ENCODE assay signal across 20 cellular contexts in genomic region chr10:3400368-3400767, GRCh38.
A peak's percentile ranks its signal among the peaks of the same experiment; 100 is the strongest.
DNase-seq lines count a peak whose midpoint lies in the region; ATAC-seq and TF ChIP-seq lines count a peak whose summit lies in the region.
"Had no signal": no experiment of that assay in that cellular context is flagged by ENCODE, and none has a peak within 500 bp of the region (broad histone marks: within the 10 kb centered on the region; RNA-seq: fewer than 3 reads in every experiment).

No MANE protein-coding gene starts in this region.

- peak; percentile 28 for DNase-seq in brain microvascular endothelial cell
- no peak for DNase-seq in left lobe of liver (ENCODE audit: low spot score)
- DNase-seq in sciatic nerve (ENCODE audit: low spot score) = peak; percentile 50
- no peak for DNase-seq in activated CD8-positive, alpha-beta memory T cell treated with anti-CD3 and anti-CD28 coated beads, Interleukin-2, amount 10 ng/mL, durations not matched to agents 7 days and 5 days
- DNase-seq in NK-92 (lab: John Stamatoyannopoulos, UW; ENCODE audit: unreplicated experiment) = no peak
- no peak for DNase-seq in GM20000 (ENCODE audit: low spot score)
- DNase-seq in NCI-H82 (lab: John Stamatoyannopoulos, UW) = no peak
- DNase-seq: activated CD4-positive, alpha-beta T cell treated with anti-CD3 and anti-CD28 coated beads for 1 hour; cerebellar nuclear complex; GOT3; NCI-H2081 treated with DMSO at 0.1 percent for 48 hours; NCI-H524; SJCRH30; T1000; thyroid gland had no signal

- no peak overlapping the region for H3K4me3 Mint-ChIP-seq in activated CD8-positive, alpha-beta memory T cell treated with anti-CD3 and anti-CD28 coated beads, Interleukin-2, amount 10 ng/mL, durations not matched to agents 7 days and 5 days
- H3K4me3 Mint-ChIP-seq: B cell had no signal

- POLR2A ChIA-PET in HEK293 (lab: Yijun Ruan, JAX) = no interaction called here

- no peaks in the 10 kb centered on the region for H3K36me3 ChIP-seq in HEK293 (ENCODE audit: control insufficient read depth in 2 of 2, insufficient read depth in 1 of 2, low read length in 2 of 2)
- no peaks in the 10 kb centered on the region for H3K36me3 ChIP-seq in brain microvascular endothelial cell (replicated peaks)
- H3K36me3 ChIP-seq: SJCRH30, thyroid gland had no signal

- TF ChIP-seq CTCF in HEK293 (tag by site-specific recombination; IDR thresholded peaks at IDR 0.05) (no peak), brain microvascular endothelial cell (IDR thresholded peaks at IDR 0.05; ENCODE audit: low read depth, low read length, missing control alignments) (no peak), GM20000 (IDR thresholded peaks at IDR 0.05; ENCODE audit: extremely low read depth, missing control alignments) (no peak)

- no peak overlapping the region for H3K27ac Mint-ChIP-seq in activated CD8-positive, alpha-beta memory T cell treated with anti-CD3 and anti-CD28 coated beads, Interleukin-2, amount 10 ng/mL, durations not matched to agents 7 days and 5 days
- H3K27ac Mint-ChIP-seq: B cell had no signal

- no peaks in the 10 kb centered on the region for H3K36me3 Mint-ChIP-seq in activated CD8-positive, alpha-beta memory T cell treated with anti-CD3 and anti-CD28 coated beads, Interleukin-2, amount 10 ng/mL, durations not matched to agents 7 days and 5 days

- no peaks in the 10 kb centered on the region for H3K27me3 ChIP-seq in brain microvascular endothelial cell (replicated peaks)
- H3K27me3 ChIP-seq: SJCRH30, thyroid gland had no signal

- CTCF ChIA-PET in HEK293 (lab: Yijun Ruan, JAX) = no interaction called here
- CTCF ChIA-PET in activated CD8-positive, alpha-beta memory T cell treated with anti-CD3 and anti-CD28 coated beads, Interleukin-2, amount 10 ng/mL, durations not matched to agents 7 days and 5 days (lab: Charles Lee) = no interaction called here

- peaks cover 11% of the 10 kb centered on the region for H3K27me3 Mint-ChIP-seq in activated CD8-positive, alpha-beta memory T cell treated with anti-CD3 and anti-CD28 coated beads, Interleukin-2, amount 10 ng/mL, durations not matched to agents 7 days and 5 days

- in situ Hi-C loops in brain microvascular endothelial cell (cut with HindIII; ENCODE audit: low pct_ligation_motif_present, low sequenced_read_pairs) = no loop called here

- no peaks in the 10 kb centered on the region for H3K9me3 Mint-ChIP-seq in activated CD8-positive, alpha-beta memory T cell treated with anti-CD3 and anti-CD28 coated beads, Interleukin-2, amount 10 ng/mL, durations not matched to agents 7 days and 5 days (ENCODE audit: low read depth)

- peaks cover 4% of the 10 kb centered on the region for H3K4me1 Mint-ChIP-seq in activated CD8-positive, alpha-beta memory T cell treated with anti-CD3 and anti-CD28 coated beads, Interleukin-2, amount 10 ng/mL, durations not matched to agents 7 days and 5 days

- no peak overlapping the region for H3K27ac ChIP-seq in HEK293 (ENCODE audit: extremely low read depth, low read depth, low read length)
- H3K27ac ChIP-seq in brain microvascular endothelial cell = peak overlapping the region; percentile 9
- H3K27ac ChIP-seq: HL-60, SJCRH30, thyroid gland had no signal

- no peaks in the 10 kb centered on the region for H3K4me1 ChIP-seq in HEK293 (ENCODE audit: control insufficient read depth, insufficient read depth, low read length)
- H3K4me1 ChIP-seq: SJCRH30, thyroid gland had no signal

- H3K9me3 ChIP-seq in HEK293 (ENCODE audit: control insufficient read depth, insufficient read depth, low read depth, low read length) = no peaks in the 10 kb centered on the region
- H3K9me3 ChIP-seq: SJCRH30, thyroid gland had no signal

- intact Hi-C loops in sciatic nerve (cut with DNase I) = no loop called here

- H3K4me3 ChIP-seq in HEK293 (ENCODE audit: low read depth, low read length) = no peak overlapping the region
- H3K4me3 ChIP-seq in brain microvascular endothelial cell (ENCODE audit: low read depth, low read length) = no peak overlapping the region
- H3K4me3 ChIP-seq: K562, SJCRH30, skin epidermis, thyroid gland had no signal

- peak; percentile 19 for ATAC-seq in left lobe of liver
- ATAC-seq in sciatic nerve = peak; percentile 59
- no peak for ATAC-seq in activated CD8-positive, alpha-beta memory T cell treated with anti-CD3 and anti-CD28 coated beads, Interleukin-2, amount 10 ng/mL, durations not matched to agents 7 days and 5 days
- ATAC-seq: K562 had no signal

TF ChIP-seq in HEK293, 187 proteins besides CTCF, POLR2A, EP300 and RAD21:
- no peak for TF ChIP-seq GLI4 (tag by site-specific recombination; IDR thresholded peaks at IDR 0.05)
- TF ChIP-seq ATF2 (tag by site-specific recombination; IDR thresholded peaks at IDR 0.05; ENCODE audit: low read depth) = 0 out of 2 replicates have a peak, but pooled peaks have one; percentile 13

Comparison
In these comparisons a context has a peak if more than half of its experiments do, and no peak if none do; other contexts are left out.
1. DNase-seq: peak in brain microvascular endothelial cell (single experiment) and sciatic nerve (single experiment); none in left lobe of liver (single experiment), activated CD8-positive, alpha-beta memory T cell treated with anti-CD3 and anti-CD28 coated beads, Interleukin-2, amount 10 ng/mL, durations not matched to agents 7 days and 5 days (single experiment), NK-92 (single experiment), GM20000 (single experiment) and NCI-H82 (single experiment).